Comparison of ENCODE assay signal across 11 cellular contexts in genomic region chr6:136592930-136593673, GRCh38. TPM values are rescaled to one million over a fixed set of nuclear protein-coding genes. Genes with fewer than 3 reads are reported as not detected.
A peak's percentile ranks its signal among the peaks of the same experiment; 100 is the strongest.
DNase-seq lines count a peak whose midpoint lies in the region; ATAC-seq, FAIRE-seq and TF ChIP-seq lines count a peak whose summit lies in the region.
"Had no signal": no experiment of that assay in that cellular context is flagged by ENCODE, and none has a peak within 500 bp of the region (broad histone marks: within the 10 kb centered on the region; RNA-seq: fewer than 3 reads in every experiment).

No MANE protein-coding gene starts in this region.

- TF ChIP-seq POLR2A in GM12891 (IDR thresholded peaks at IDR 0.05; ENCODE audit: low read depth, low read length), result no peak

- ATAC-seq in foreskin keratinocyte, result no peak

- peak overlapping the region; percentile 96 for H3K27ac Mint-ChIP-seq in activated T-helper 1 cell treated with anti-CD3 and anti-CD28 coated beads, Interleukin-12 subunit alpha, Interleukin-12 subunit beta, Interleukin-2, Interleukin-4 antibody, amounts not matched to agents 30 ng/mL and 10 ng/mL and 1 ng/mL, durations not matched to agents 14 hours and 24 hours and 36 hours

- TF ChIP-seq CTCF in foreskin keratinocyte (conservative IDR thresholded peaks at IDR 0.05), result no peak

- no peaks in the 10 kb centered on the region for H3K9me3 Mint-ChIP-seq in activated T-helper 1 cell treated with anti-CD3 and anti-CD28 coated beads, Interleukin-12 subunit alpha, Interleukin-12 subunit beta, Interleukin-2, Interleukin-4 antibody, amounts not matched to agents 30 ng/mL and 10 ng/mL and 1 ng/mL, durations not matched to agents 14 hours and 24 hours and 36 hours

- DNase-seq in A172 (ENCODE audit: low spot score), result peak; percentile 41
- DNase-seq in GM19239 (ENCODE audit: insufficient read length, low spot score), result no peak
- DNase-seq in activated T-helper 1 cell treated with anti-CD3 and anti-CD28 coated beads, Interleukin-12 subunit alpha, Interleukin-12 subunit beta, Interleukin-2, Interleukin-4 antibody, amounts not matched to agents 30 ng/mL and 10 ng/mL and 1 ng/mL, durations not matched to agents 14 hours and 24 hours and 36 hours (ENCODE audit: low spot score), result no peak
- DNase-seq in foreskin keratinocyte, result peak; percentile 14 to 18
- DNase-seq in AG08396 (ENCODE audit: low spot score), result no peak
- no peak for DNase-seq in epidermal melanocyte (ENCODE audit: insufficient read length, low spot score)
- DNase-seq in GM12891 (ENCODE audit: insufficient read length, low spot score), result no peak
- DNase-seq in NCI-H2081 treated with DMSO at 0.1 percent for 48 hours (lab: John Stamatoyannopoulos, UW), result no peak
- DNase-seq: activated CD4-positive, CD25-positive, alpha-beta regulatory T cell had no signal

- H3K27me3 ChIP-seq in foreskin keratinocyte, result no peaks in the 10 kb centered on the region
- H3K27me3 ChIP-seq: neutrophil had no signal

- intact Hi-C loops in activated T-helper 1 cell treated with anti-CD3 and anti-CD28 coated beads, Interleukin-12 subunit alpha, Interleukin-12 subunit beta, Interleukin-2, Interleukin-4 antibody, amounts not matched to agents 30 ng/mL and 10 ng/mL and 1 ng/mL, durations not matched to agents 14 hours and 24 hours and 36 hours (cut with micrococcal nuclease), result loop anchor here (2.0 kb wide), 1 partner anchor 82 kb away; no protein-coding TSS in a partner anchor

- peak overlapping the region; percentile 35 for H3K27ac ChIP-seq in foreskin keratinocyte

- no peaks in the 10 kb centered on the region for H3K27me3 Mint-ChIP-seq in activated T-helper 1 cell treated with anti-CD3 and anti-CD28 coated beads, Interleukin-12 subunit alpha, Interleukin-12 subunit beta, Interleukin-2, Interleukin-4 antibody, amounts not matched to agents 30 ng/mL and 10 ng/mL and 1 ng/mL, durations not matched to agents 14 hours and 24 hours and 36 hours (ENCODE audit: insufficient read depth)

- H3K4me3 Mint-ChIP-seq in activated T-helper 1 cell treated with anti-CD3 and anti-CD28 coated beads, Interleukin-12 subunit alpha, Interleukin-12 subunit beta, Interleukin-2, Interleukin-4 antibody, amounts not matched to agents 30 ng/mL and 10 ng/mL and 1 ng/mL, durations not matched to agents 14 hours and 24 hours and 36 hours, result no peak overlapping the region

- FAIRE-seq in GM19239 (lab: Jason Lieb, UNC) (peak; percentile 33), GM12891 (lab: Jason Lieb, UNC) (no peak)
- FAIRE-seq: D721Med had no signal

- H3K36me3 Mint-ChIP-seq in activated T-helper 1 cell treated with anti-CD3 and anti-CD28 coated beads, Interleukin-12 subunit alpha, Interleukin-12 subunit beta, Interleukin-2, Interleukin-4 antibody, amounts not matched to agents 30 ng/mL and 10 ng/mL and 1 ng/mL, durations not matched to agents 14 hours and 24 hours and 36 hours (ENCODE audit: low read depth), result peaks cover 68% of the 10 kb centered on the region

- peaks cover 4% of the 10 kb centered on the region for H3K4me1 ChIP-seq in foreskin keratinocyte

- H3K4me1 Mint-ChIP-seq in activated T-helper 1 cell treated with anti-CD3 and anti-CD28 coated beads, Interleukin-12 subunit alpha, Interleukin-12 subunit beta, Interleukin-2, Interleukin-4 antibody, amounts not matched to agents 30 ng/mL and 10 ng/mL and 1 ng/mL, durations not matched to agents 14 hours and 24 hours and 36 hours (ENCODE audit: low read depth), result peaks cover 53% of the 10 kb centered on the region

TF ChIP-seq in GM12891, 5 proteins besides CTCF, POLR2A, EP300 and RAD21:
- TF ChIP-seq POU2F2 (IDR thresholded peaks at IDR 0.05; ENCODE audit: low read depth, low read length), result no peak

RNA-seq across cellular contexts. Expression of gene MAP7, which starts 42.9 kb away (rescaled TPM):
- 1.0 and 1.1 TPM in 2 replicates for total RNA-seq in A172 (2014; rRNA removed; shearing (Covaris generic))
- total RNA-seq in activated T-helper 1 cell treated with anti-CD3 and anti-CD28 coated beads, Interleukin-12 subunit alpha, Interleukin-12 subunit beta, Interleukin-2, Interleukin-4 antibody, amounts not matched to agents 30 ng/mL and 10 ng/mL and 1 ng/mL, durations not matched to agents 14 hours and 24 hours and 36 hours, result 1.7 and 2.3 TPM in 2 replicates
- total RNA-seq in foreskin keratinocyte, result 20.8 and 25.4 TPM in 2 replicates
- polyA plus RNA-seq in foreskin keratinocyte, result 7.5 and 9.1 TPM in 2 replicates
- 0.10 TPM for polyA plus RNA-seq in GM12891 (2012; ENCODE audit: low read depth, missing spikeins)

Comparison
In these comparisons a context has a peak if more than half of its experiments do, and no peak if none do; other contexts are left out.
1. DNase-seq: peak in A172 (single experiment) and foreskin keratinocyte (2 of 2); none in GM19239 (single experiment), activated T-helper 1 cell treated with anti-CD3 and anti-CD28 coated beads, Interleukin-12 subunit alpha, Interleukin-12 subunit beta, Interleukin-2, Interleukin-4 antibody, amounts not matched to agents 30 ng/mL and 10 ng/mL and 1 ng/mL, durations not matched to agents 14 hours and 24 hours and 36 hours (single experiment), AG08396 (single experiment), epidermal melanocyte (single experiment), GM12891 (single experiment) and NCI-H2081 treated with DMSO at 0.1 percent for 48 hours (single experiment).